ENCODE assay signal across 24 cellular contexts in genomic region chr5:126736141-126736540, GRCh38. TPM values are rescaled to one million over a fixed set of nuclear protein-coding genes. Genes with fewer than 3 reads are reported as not detected.
DNase-seq lines count a peak whose midpoint lies in the region; ATAC-seq lines count a peak whose summit lies in the region.
"Had no signal": no experiment of that assay in that cellular context is flagged by ENCODE, and none has a peak within 500 bp of the region (broad histone marks: within the 10 kb centered on the region; RNA-seq: fewer than 3 reads in every experiment).

No MANE protein-coding gene starts in this region.

- no peak overlapping the region for H3K27ac Mint-ChIP-seq in activated T-helper 17 cell treated with anti-CD3 and anti-CD28 coated beads, Interleukin-2, amount 50 U/mL, for 72 hours
- H3K27ac Mint-ChIP-seq in activated T-helper 2 cell treated with anti-CD3 and anti-CD28 coated beads, Interferon-gamma antibody, Interleukin-2, Interleukin-4, amounts not matched to agents 10 μg/mL and 5 μg/mL and 100 μg/mL, durations not matched to agents 14 hours and 24 hours and 36 hours: no peak overlapping the region
- H3K27ac Mint-ChIP-seq: activated B cell treated with CpG ODN at 0.5 μM for 24 hours; activated CD4-positive, alpha-beta T cell treated with anti-CD3 and anti-CD28 coated beads, Interleukin-2, amount 10 ng/mL, durations not matched to agents 7 days and 5 days; activated CD8-positive, alpha-beta memory T cell treated with anti-CD3 and anti-CD28 coated beads, Interleukin-2, amount 10 ng/mL, durations not matched to agents 7 days and 5 days; brain; CD8-positive, alpha-beta memory T cell had no signal

- H3K9me3 Mint-ChIP-seq in activated T-helper 17 cell treated with anti-CD3 and anti-CD28 coated beads, Interleukin-2, amount 50 U/mL, for 72 hours: no peaks in the 10 kb centered on the region
- H3K9me3 Mint-ChIP-seq in activated T-helper 2 cell treated with anti-CD3 and anti-CD28 coated beads, Interferon-gamma antibody, Interleukin-2, Interleukin-4, amounts not matched to agents 10 μg/mL and 5 μg/mL and 100 μg/mL, durations not matched to agents 14 hours and 24 hours and 36 hours: no peaks in the 10 kb centered on the region
- H3K9me3 Mint-ChIP-seq: activated B cell treated with CpG ODN at 0.5 μM for 24 hours; activated CD4-positive, alpha-beta T cell treated with anti-CD3 and anti-CD28 coated beads, Interleukin-2, amount 10 ng/mL, durations not matched to agents 7 days and 5 days; activated T-cell treated with anti-CD3 and anti-CD28 coated beads, Interleukin-2, amount 50 U/mL, for 4 hours; brain; CD8-positive, alpha-beta memory T cell had no signal

- H3K4me3 Mint-ChIP-seq in activated T-helper 17 cell treated with anti-CD3 and anti-CD28 coated beads, Interleukin-2, amount 50 U/mL, for 72 hours: no peak overlapping the region
- no peak overlapping the region for H3K4me3 Mint-ChIP-seq in activated T-helper 2 cell treated with anti-CD3 and anti-CD28 coated beads, Interferon-gamma antibody, Interleukin-2, Interleukin-4, amounts not matched to agents 10 μg/mL and 5 μg/mL and 100 μg/mL, durations not matched to agents 14 hours and 24 hours and 36 hours (ENCODE audit: low read depth)
- H3K4me3 Mint-ChIP-seq: activated B cell treated with CpG ODN at 0.5 μM for 24 hours; activated CD4-positive, alpha-beta T cell treated with anti-CD3 and anti-CD28 coated beads, Interleukin-2, amount 10 ng/mL, durations not matched to agents 7 days and 5 days; activated CD8-positive, alpha-beta memory T cell treated with anti-CD3 and anti-CD28 coated beads, Interleukin-2, amount 10 ng/mL, durations not matched to agents 7 days and 5 days; activated T-cell treated with anti-CD3 and anti-CD28 coated beads, Interleukin-2, amount 50 U/mL, for 4 hours; brain; CD8-positive, alpha-beta memory T cell had no signal

- H3K27ac ChIP-seq in adipose tissue (ENCODE audit: low read depth, low read length): peak overlapping the region; percentile 31
- H3K27ac ChIP-seq: gastroesophageal sphincter, Peyer's patch, tibial artery had no signal

- WGBS in adipose tissue, 3 donors: 71 to 87% (median 81%) methylated on average over 3 of the region's 3 CpGs

- no peak for ATAC-seq in activated T-helper 17 cell treated with anti-CD3 and anti-CD28 coated beads, Interleukin-2, amount 50 U/mL, for 72 hours (replicated peaks)
- ATAC-seq: activated CD8-positive, alpha-beta memory T cell treated with anti-CD3 and anti-CD28 coated beads, Interleukin-2, amount 10 ng/mL, durations not matched to agents 7 days and 5 days; activated T-cell treated with anti-CD3 and anti-CD28 coated beads, Interleukin-2, amount 50 U/mL, for 4 hours; gastroesophageal sphincter; left colon had no signal

- H3K27me3 Mint-ChIP-seq in activated T-helper 17 cell treated with anti-CD3 and anti-CD28 coated beads, Interleukin-2, amount 50 U/mL, for 72 hours: no peaks in the 10 kb centered on the region
- H3K27me3 Mint-ChIP-seq in activated T-helper 2 cell treated with anti-CD3 and anti-CD28 coated beads, Interferon-gamma antibody, Interleukin-2, Interleukin-4, amounts not matched to agents 10 μg/mL and 5 μg/mL and 100 μg/mL, durations not matched to agents 14 hours and 24 hours and 36 hours (ENCODE audit: low read depth): peaks cover 6% of the 10 kb centered on the region
- H3K27me3 Mint-ChIP-seq: activated B cell treated with CpG ODN at 0.5 μM for 24 hours; CD8-positive, alpha-beta memory T cell had no signal

- H3K4me1 Mint-ChIP-seq in activated T-helper 17 cell treated with anti-CD3 and anti-CD28 coated beads, Interleukin-2, amount 50 U/mL, for 72 hours: peaks cover under 1% of the 10 kb centered on the region
- peaks cover 6% of the 10 kb centered on the region for H3K4me1 Mint-ChIP-seq in activated T-helper 2 cell treated with anti-CD3 and anti-CD28 coated beads, Interferon-gamma antibody, Interleukin-2, Interleukin-4, amounts not matched to agents 10 μg/mL and 5 μg/mL and 100 μg/mL, durations not matched to agents 14 hours and 24 hours and 36 hours (ENCODE audit: low read depth)
- H3K4me1 Mint-ChIP-seq: activated B cell treated with CpG ODN at 0.5 μM for 24 hours, brain had no signal

- intact Hi-C loops in activated T-helper 2 cell treated with anti-CD3 and anti-CD28 coated beads, Interferon-gamma antibody, Interleukin-2, Interleukin-4, amounts not matched to agents 10 μg/mL and 5 μg/mL and 100 μg/mL, durations not matched to agents 14 hours and 24 hours and 36 hours (cut with micrococcal nuclease): no loop called here

- H3K36me3 Mint-ChIP-seq in activated T-helper 17 cell treated with anti-CD3 and anti-CD28 coated beads, Interleukin-2, amount 50 U/mL, for 72 hours (ENCODE audit: low read depth): no peaks in the 10 kb centered on the region
- no peaks in the 10 kb centered on the region for H3K36me3 Mint-ChIP-seq in activated T-helper 2 cell treated with anti-CD3 and anti-CD28 coated beads, Interferon-gamma antibody, Interleukin-2, Interleukin-4, amounts not matched to agents 10 μg/mL and 5 μg/mL and 100 μg/mL, durations not matched to agents 14 hours and 24 hours and 36 hours (ENCODE audit: low read depth)
- H3K36me3 Mint-ChIP-seq: activated CD8-positive, alpha-beta memory T cell treated with anti-CD3 and anti-CD28 coated beads, Interleukin-2, amount 10 ng/mL, durations not matched to agents 7 days and 5 days; brain; CD8-positive, alpha-beta memory T cell had no signal

- DNase-seq in ELF-1 (ENCODE audit: low read depth, low spot score) (peak; percentile 47), M059J (ENCODE audit: low read depth) (peak; percentile 66), islet precursor cell (peak; percentile 79), D341Med (ENCODE audit: low spot score) (no peak), ureter (ENCODE audit: low spot score) (no peak)
- DNase-seq in activated T-helper 2 cell treated with anti-CD3 and anti-CD28 coated beads, Interferon-gamma antibody, Interleukin-2, Interleukin-4, amounts not matched to agents 10 μg/mL and 5 μg/mL and 100 μg/mL, durations not matched to agents 14 hours and 24 hours and 36 hours (ENCODE audit: low spot score): no peak
- DNase-seq: activated B cell treated with CpG ODN at 0.5 μM for 24 hours; activated CD4-positive, alpha-beta T cell treated with anti-CD3 and anti-CD28 coated beads, Interleukin-2, amount 10 ng/mL, durations not matched to agents 7 days and 5 days; activated CD8-positive, alpha-beta memory T cell treated with anti-CD3 and anti-CD28 coated beads, Interleukin-2, amount 10 ng/mL, durations not matched to agents 7 days and 5 days; activated naive CD4-positive, alpha-beta T cell; activated T-cell treated with anti-CD3 and anti-CD28 coated beads, Interleukin-2, amount 50 U/mL, for 4 hours; BE2C; CD8-positive, alpha-beta memory T cell; left colon; NCI-H1436 treated with DMSO at 0.1 percent for 48 hours; NCI-H345; Peyer's patch; stimulated activated CD4-positive, alpha-beta T cell treated with anti-CD3 and anti-CD28 coated beads, Interleukin-15, amount 100 ng/mL, for 24 hours; stimulated activated CD4-positive, alpha-beta T cell treated with anti-CD3 and anti-CD28 coated beads, Interleukin-4, amount 100 ng/mL, for 4 hours; tibial artery had no signal

RNA-seq across cellular contexts. Expression of gene LMNB1, which starts 40.8 kb away (rescaled TPM):
- 106 and 134 TPM in 2 replicates for total RNA-seq in M059J (2014; rRNA removed; shearing (Covaris generic))
- polyA plus RNA-seq in adipose tissue: 10 to 100 TPM in 2 of 3 donors, 1 to 10 TPM in 1; 2.2 to 13.6 (median 11.3) TPM
- 100 to 1,000 TPM; 105 to 208 TPM for total RNA-seq in activated T-helper 17 cell treated with anti-CD3 and anti-CD28 coated beads, Interleukin-2, amount 50 U/mL, for 72 hours
- total RNA-seq in ureter: 7.3 TPM
- total RNA-seq in activated T-helper 2 cell treated with anti-CD3 and anti-CD28 coated beads, Interferon-gamma antibody, Interleukin-2, Interleukin-4, amounts not matched to agents 10 μg/mL and 5 μg/mL and 100 μg/mL, durations not matched to agents 14 hours and 24 hours and 36 hours: 232 and 239 TPM in 2 replicates

Comparison
In these comparisons a context has a peak if more than half of its experiments do, and no peak if none do; other contexts are left out.
1. DNase-seq: peak in ELF-1 (single experiment), M059J (single experiment) and islet precursor cell (single experiment); none in D341Med (single experiment), ureter (single experiment) and activated T-helper 2 cell treated with anti-CD3 and anti-CD28 coated beads, Interferon-gamma antibody, Interleukin-2, Interleukin-4, amounts not matched to agents 10 μg/mL and 5 μg/mL and 100 μg/mL, durations not matched to agents 14 hours and 24 hours and 36 hours (single experiment).
2. RNA of gene LMNB1, which starts 40.8 kb away (total RNA-seq): 232 to 239 TPM in activated T-helper 2 cell treated with anti-CD3 and anti-CD28 coated beads, Interferon-gamma antibody, Interleukin-2, Interleukin-4, amounts not matched to agents 10 μg/mL and 5 μg/mL and 100 μg/mL, durations not matched to agents 14 hours and 24 hours and 36 hours, 105 to 208 TPM in activated T-helper 17 cell treated with anti-CD3 and anti-CD28 coated beads, Interleukin-2, amount 50 U/mL, for 72 hours and 106 to 134 TPM in M059J; 7.3 TPM in ureter (single experiment); every median in the first group is over 10 times any median in the second.